In the genomic region with DNA sequence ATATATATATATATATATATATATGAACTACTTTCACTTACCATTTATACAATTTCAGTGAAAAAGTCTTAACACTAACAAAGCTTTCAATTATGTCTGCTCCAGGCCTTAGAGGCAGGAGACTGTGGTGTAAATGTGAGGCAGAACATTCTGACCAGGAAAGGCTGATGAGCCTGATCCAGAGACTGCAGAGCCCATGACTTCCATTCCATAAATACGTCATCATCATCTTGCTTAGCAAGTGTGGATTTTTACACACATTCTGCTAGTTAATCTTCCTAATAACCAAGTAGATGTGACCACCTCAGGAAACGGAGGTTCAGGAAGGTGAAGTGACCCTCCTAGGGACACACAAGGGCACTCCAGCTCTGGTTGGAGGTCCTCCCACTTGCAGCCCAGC, we compare ENCODE assay signal across 21 cellular contexts.
"Had no signal": no experiment of that assay in that cellular context is flagged by ENCODE, and none has a peak within 500 bp of the region (broad histone marks: within the 10 kb centered on the region; RNA-seq: fewer than 3 reads in every experiment).

No MANE protein-coding gene starts in this region.

- ATAC-seq: left lung; naive thymus-derived CD8-positive, alpha-beta T cell; upper lobe of right lung had no signal

- H3K4me2 ChIP-seq: neural progenitor cell, smooth muscle cell had no signal

- H3K27me3 ChIP-seq: left lung, neural progenitor cell, sigmoid colon, upper lobe of right lung had no signal

- H3K27me3 Mint-ChIP-seq: activated naive CD8-positive, alpha-beta T cell treated with anti-CD3 and anti-CD28 coated beads, Interleukin-2, amount 10 ng/mL, durations not matched to agents 7 days and 5 days; naive thymus-derived CD8-positive, alpha-beta T cell had no signal

- H3K9me3 ChIP-seq: upper lobe of right lung had no signal

- H3K27ac ChIP-seq: left lung, neural progenitor cell, sigmoid colon, upper lobe of right lung had no signal

- H3K9ac ChIP-seq: neural progenitor cell had no signal

- H2AFZ ChIP-seq: neural progenitor cell had no signal

- H3K4me3 Mint-ChIP-seq: activated naive CD4-positive, alpha-beta T cell treated with anti-CD3 and anti-CD28 coated beads for 36 hours; activated naive CD8-positive, alpha-beta T cell treated with anti-CD3 and anti-CD28 coated beads, Interleukin-2, amount 10 ng/mL, durations not matched to agents 7 days and 5 days; naive thymus-derived CD8-positive, alpha-beta T cell; neural progenitor cell; T-helper 2 cell treated with Interferon-gamma antibody and Interleukin-4, amounts not matched to agents 5 μg/mL and 100 μg/mL, for 36 hours had no signal

- H3K36me3 ChIP-seq: left lung, sigmoid colon, upper lobe of right lung had no signal

- DNase-seq: activated effector memory CD4-positive, alpha-beta T cell treated with Interleukin-2 at 50 U/mL for 16 hours; activated naive CD4-positive, alpha-beta T cell treated with anti-CD3 and anti-CD28 coated beads for 36 hours; activated naive CD8-positive, alpha-beta T cell treated with anti-CD3 and anti-CD28 coated beads, Interleukin-2, amount 10 ng/mL, durations not matched to agents 7 days and 5 days; activated T-cell treated with anti-CD3 and anti-CD28 coated beads, Interleukin-2, amount 50 U/mL, for 48 hours; amniotic stem cell; cerebellar nuclear complex; cortex of kidney; effector CD4-positive, alpha-beta T cell; erythroblast; foreskin melanocyte; left lung; naive thymus-derived CD8-positive, alpha-beta T cell; posterior cingulate gyrus; sigmoid colon; stimulated activated CD4-positive, alpha-beta T cell treated with anti-CD3 and anti-CD28 coated beads, Interleukin-15, amount 100 ng/mL, for 24 hours; stimulated activated naive CD4-positive, alpha-beta T cell treated with Interleukin-2 at 50 U/mL for 16 hours; upper lobe of right lung had no signal

- H3K27ac Mint-ChIP-seq: activated naive CD4-positive, alpha-beta T cell treated with anti-CD3 and anti-CD28 coated beads for 36 hours; activated naive CD8-positive, alpha-beta T cell treated with anti-CD3 and anti-CD28 coated beads, Interleukin-2, amount 10 ng/mL, durations not matched to agents 7 days and 5 days; neural progenitor cell; T-helper 2 cell treated with Interferon-gamma antibody and Interleukin-4, amounts not matched to agents 5 μg/mL and 100 μg/mL, for 36 hours had no signal

- H3K4me3 ChIP-seq: left lung, lung, neural progenitor cell, sigmoid colon, smooth muscle cell, upper lobe of right lung had no signal
